10 cellular contexts compared by ENCODE assay signal in the genomic region with DNA sequence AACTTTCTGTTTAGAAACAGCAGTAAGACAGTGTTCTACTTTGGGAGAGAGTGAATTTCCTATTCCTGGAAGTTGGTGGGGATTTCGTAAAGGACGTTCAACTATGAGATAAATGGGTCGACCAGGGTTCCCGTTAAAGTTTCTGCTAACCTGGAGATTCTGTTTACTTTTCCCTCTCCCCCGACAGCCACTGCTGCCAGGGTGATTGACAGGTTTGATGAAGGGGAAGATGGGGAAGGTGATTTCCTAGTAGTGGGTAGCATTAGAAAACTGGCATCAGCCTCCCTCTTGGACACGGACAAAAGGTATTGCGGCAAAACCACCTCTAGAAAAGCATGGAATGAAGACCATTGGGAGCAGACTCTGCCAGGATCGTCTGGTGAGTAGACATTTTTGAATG. TPM values are rescaled to one million over a fixed set of nuclear protein-coding genes. Genes with fewer than 3 reads are reported as not detected.
DNase-seq lines count a peak whose midpoint lies in the region; ATAC-seq, FAIRE-seq and TF ChIP-seq lines count a peak whose summit lies in the region.
"Had no signal": no experiment of that assay in that cellular context is flagged by ENCODE, and none has a peak within 500 bp of the region (broad histone marks: within the 10 kb centered on the region; RNA-seq: fewer than 3 reads in every experiment).

No MANE protein-coding gene starts in this region.

- H3K27ac ChIP-seq in Panc1 (ENCODE audit: low read length): peak overlapping the region; percentile 81
- H3K27ac ChIP-seq in trophoblast cell (ENCODE audit: low read depth, low read length): no peak overlapping the region

- H4K8ac ChIP-seq in trophoblast cell (ENCODE audit: low read depth, low read length): no peak overlapping the region

- FAIRE-seq in GM12891 (lab: Jason Lieb, UNC): no peak

- in situ Hi-C loops in Panc1 (cut with HindIII; ENCODE audit: low pct_unique_long_range_greater_than_20kb, low sequenced_read_pairs): no loop called here

- H3K4me2 ChIP-seq in trophoblast cell (ENCODE audit: low read length): peak overlapping the region; percentile 53

- H3K79me1 ChIP-seq in trophoblast cell (ENCODE audit: low read length): peaks cover 9% of the 10 kb centered on the region

- H3K18ac ChIP-seq in trophoblast cell (ENCODE audit: low read length): no peak overlapping the region

- H2BK12ac ChIP-seq in trophoblast cell (ENCODE audit: low read length): no peak overlapping the region

- TF ChIP-seq CTCF in GM06990 (IDR thresholded peaks at IDR 0.05; ENCODE audit: insufficient read depth, low read length, poor library complexity, severe bottlenecking) (no peak), Panc1 (IDR thresholded peaks at IDR 0.05) (no peak), epithelial cell of proximal tubule (conservative IDR thresholded peaks at IDR 0.05; ENCODE audit: low read depth, low read length) (no peak)

- H4K12ac ChIP-seq in trophoblast cell (ENCODE audit: low read depth, low read length): no peak overlapping the region

- CTCF ChIA-PET in Panc1 (lab: Charles Lee): interaction anchor here (0.6 kb wide), 1 partner anchor 194 kb away, joined by 3 read pairs; no protein-coding TSS in a partner anchor

- H3K14ac ChIP-seq in trophoblast cell (ENCODE audit: low read length): no peak overlapping the region

- H3K4ac ChIP-seq in trophoblast cell (ENCODE audit: low read depth, low read length): no peak overlapping the region

- peaks cover 14% of the 10 kb centered on the region for H3K36me3 ChIP-seq in GM06990 (ENCODE audit: control insufficient read depth, insufficient read depth, low read length)
- peaks cover 15% of the 10 kb centered on the region for H3K36me3 ChIP-seq in Panc1 (ENCODE audit: control insufficient read depth, insufficient read depth, low read length)
- peaks cover 9 to 17% of the 10 kb centered on the region in 2 experiments for H3K36me3 ChIP-seq in trophoblast cell (ENCODE audit: control insufficient read depth in 1 of 2, insufficient read depth in 2 of 2, low read length in 2 of 2)

- no TSS peak for BruUV-seq in Panc1 (replicated peaks; lab: Mats Ljungman, UMichigan)

- H3K4me1 ChIP-seq in Panc1 (ENCODE audit: control insufficient read depth, insufficient read depth, low read length) (peaks cover 6% of the 10 kb centered on the region), trophoblast cell (ENCODE audit: control insufficient read depth in 1 of 2, insufficient read depth in 2 of 2, low read length in 2 of 2) (peaks cover 4 to 13% of the 10 kb centered on the region in 2 experiments)

- ATAC-seq in Panc1 (no peak), HG02610 (IDR thresholded peaks at IDR 0.05; ENCODE audit: unreplicated experiment) (no peak), GM21515 (IDR thresholded peaks at IDR 0.05; ENCODE audit: unreplicated experiment) (no peak)

- no peak overlapping the region for H2AK5ac ChIP-seq in trophoblast cell (ENCODE audit: low read length)

- H2BK5ac ChIP-seq in trophoblast cell (ENCODE audit: low read depth, low read length, poor library complexity): no peak overlapping the region

- H3K9me3 ChIP-seq in Panc1 (ENCODE audit: control insufficient read depth, insufficient read depth, low read depth, low read length) (no peaks in the 10 kb centered on the region), trophoblast cell (ENCODE audit: insufficient read depth, low read depth, low read length) (peaks cover 3% of the 10 kb centered on the region)

- peaks cover 5% of the 10 kb centered on the region for H3K79me2 ChIP-seq in trophoblast cell (ENCODE audit: control insufficient read depth, insufficient read depth, low read length, poor library complexity)

- H3K9ac ChIP-seq in trophoblast cell (ENCODE audit: low read length): no peak overlapping the region

- H2BK120ac ChIP-seq in trophoblast cell (ENCODE audit: insufficient read depth, low read length, poor library complexity): no peak overlapping the region

- peaks cover 3% of the 10 kb centered on the region; the same call in 1 of the 2 replicates for H3K27me3 ChIP-seq in GM06990 (replicated peaks; ENCODE audit: control insufficient read depth, insufficient read depth, low read length)
- no peaks in the 10 kb centered on the region for H3K27me3 ChIP-seq in Panc1 (ENCODE audit: control insufficient read depth, insufficient read depth, low read length)
- H3K27me3 ChIP-seq in trophoblast cell (ENCODE audit: insufficient read depth, low read length): peaks cover 24% of the 10 kb centered on the region

- WGBS in trophoblast cell (ENCODE audit: extremely low coverage, insufficient coverage, insufficient read length): no CpG with 5 or more reads among the region's 8 CpGs

- H3K4me3 ChIP-seq in GM06990 (replicated peaks; ENCODE audit: low read depth, low read length): peak overlapping the region; percentile 92
- H3K4me3 ChIP-seq in Panc1 (ENCODE audit: low read depth in 2 of 2, low read length in 2 of 2): peak overlapping the region; percentile 82 to 90
- H3K4me3 ChIP-seq in epithelial cell of proximal tubule (ENCODE audit: low read depth, low read length): peak overlapping the region; percentile 93
- no peak overlapping the region for H3K4me3 ChIP-seq in trophoblast cell (ENCODE audit: low read depth, low read length)

- POLR2A ChIA-PET in Panc1 (lab: Charles Lee): no interaction called here

- H4K91ac ChIP-seq in trophoblast cell (ENCODE audit: low read depth, low read length): no peak overlapping the region

- intact Hi-C loops in Panc1 (cut with micrococcal nuclease; ENCODE audit: unreplicated experiment): no loop called here

- no peak overlapping the region for H3K23ac ChIP-seq in trophoblast cell (ENCODE audit: low read length)

- no peak for DNase-seq in GM06990 (ENCODE audit: extremely low read depth, insufficient read length)
- no peak for DNase-seq in Panc1 (ENCODE audit: low read depth, low spot score)
- no peak for DNase-seq in epithelial cell of proximal tubule (ENCODE audit: low read depth)
- DNase-seq in trophoblast cell: no peak
- no peak for DNase-seq in GM12891 (ENCODE audit: insufficient read length, low spot score)
- DNase-seq in HT-29 (ENCODE audit: low spot score): no peak
- DNase-seq: NCI-H1417 treated with DMSO at 0.1 percent for 48 hours had no signal

- H2AFZ ChIP-seq in trophoblast cell (ENCODE audit: insufficient read depth, low read length, poor library complexity): no peak overlapping the region

- no peak for TF ChIP-seq POLR2A in GM12891 (IDR thresholded peaks at IDR 0.05; ENCODE audit: low read depth, low read length)

TF ChIP-seq in GM12891, 5 proteins besides CTCF, POLR2A, EP300 and RAD21:
- TF ChIP-seq SPI1 (IDR thresholded peaks at IDR 0.05; ENCODE audit: low read depth, low read length) (no peak), PAX5 (IDR thresholded peaks at IDR 0.05; ENCODE audit: insufficient read depth, low read length, severe bottlenecking) (no peak), TAF1 (IDR thresholded peaks at IDR 0.05; ENCODE audit: low read depth, low read length) (no peak), POU2F2 (IDR thresholded peaks at IDR 0.05; ENCODE audit: low read depth, low read length) (no peak), POLR2AphosphoS5 (IDR thresholded peaks at IDR 0.05; ENCODE audit: low read depth, low read length) (no peak)

RNA-seq across cellular contexts. Expression of a gene that starts 1.3 kb away (rescaled TPM):
- total RNA-seq in Panc1 (2021; ENCODE audit: unreplicated experiment): 58.1 TPM
- polyA plus RNA-seq in Panc1 (2012; ENCODE audit: insufficient read length): 63.6 TPM
- 70.2 and 78.9 TPM in 2 replicates for total RNA-seq in epithelial cell of proximal tubule
- polyA plus RNA-seq in trophoblast cell (2013): 80.0 and 80.8 TPM in 2 replicates
- 81.9 TPM for polyA plus RNA-seq in GM12891 (2012; ENCODE audit: low read depth, missing spikeins)
- total RNA-seq in HT-29 (2014; rRNA removed; shearing (Covaris generic)): 65.6 and 92.3 TPM in 2 replicates

RNA-seq across cellular contexts. Expression of a gene that starts 12.8 kb away (rescaled TPM):
- 8.6 TPM for total RNA-seq in Panc1 (2021; ENCODE audit: unreplicated experiment)
- polyA plus RNA-seq in Panc1 (2012; ENCODE audit: insufficient read length): 4.4 TPM
- total RNA-seq in epithelial cell of proximal tubule: 43.1 and 51.9 TPM in 2 replicates
- 0.33 and 0.37 TPM in 2 replicates for polyA plus RNA-seq in trophoblast cell (2013)
- 0.10 TPM for polyA plus RNA-seq in GM12891 (2012; ENCODE audit: low read depth, missing spikeins)
- not detected in 2 replicates for total RNA-seq in HT-29 (2014; rRNA removed; shearing (Covaris generic))
- total RNA-seq: mucosa of gallbladder had no signal
